1 cellular context compared by ENCODE assay signal in the genomic region with DNA sequence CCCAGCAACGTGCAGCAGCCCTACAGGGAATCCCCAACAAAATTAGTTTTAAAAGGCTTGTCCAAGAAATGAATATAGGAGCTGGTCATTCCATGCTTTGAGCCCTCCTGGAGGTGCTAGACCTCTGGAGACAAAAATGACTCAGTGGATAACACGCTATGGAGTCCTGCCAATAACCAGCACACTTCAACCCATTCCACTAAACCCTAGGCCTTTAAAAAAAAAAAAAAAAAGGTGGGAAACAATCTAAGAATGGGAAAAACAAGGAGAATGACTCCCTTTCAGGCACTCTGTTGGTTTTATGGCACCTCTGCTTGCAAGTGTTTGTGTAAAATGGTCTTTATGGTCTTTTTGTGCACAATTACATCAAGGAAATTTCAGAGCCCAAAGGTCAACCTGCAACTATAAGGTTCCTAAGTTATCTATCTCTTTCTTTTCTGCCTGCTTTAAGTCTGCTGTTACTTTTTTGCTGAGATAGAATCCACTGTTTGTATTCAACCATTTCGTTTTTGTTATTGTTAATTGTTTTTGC.
TF ChIP-seq lines count a peak whose summit lies in the region.

No MANE protein-coding gene starts in this region.

TF ChIP-seq in GM12878, 131 proteins besides CTCF, POLR2A, EP300 and RAD21:
- no peak for TF ChIP-seq CBX5 (IDR thresholded peaks at IDR 0.05; ENCODE audit: low read depth)
- TF ChIP-seq IKZF1 (conservative IDR thresholded peaks at IDR 0.05) = no peak; the same call in 1 of the 2 replicates
- no peak for TF ChIP-seq POLR2AphosphoS5 (IDR thresholded peaks at IDR 0.05; ENCODE audit: low read length)
- no peak for TF ChIP-seq SRF (IDR thresholded peaks at IDR 0.05; ENCODE audit: low read depth in 2 of 2, low read length in 2 of 2)
- no peak for TF ChIP-seq FOS (IDR thresholded peaks at IDR 0.05; ENCODE audit: borderline replicate concordance, extremely low read depth, insufficient read length)
- TF ChIP-seq, protein P1, sequence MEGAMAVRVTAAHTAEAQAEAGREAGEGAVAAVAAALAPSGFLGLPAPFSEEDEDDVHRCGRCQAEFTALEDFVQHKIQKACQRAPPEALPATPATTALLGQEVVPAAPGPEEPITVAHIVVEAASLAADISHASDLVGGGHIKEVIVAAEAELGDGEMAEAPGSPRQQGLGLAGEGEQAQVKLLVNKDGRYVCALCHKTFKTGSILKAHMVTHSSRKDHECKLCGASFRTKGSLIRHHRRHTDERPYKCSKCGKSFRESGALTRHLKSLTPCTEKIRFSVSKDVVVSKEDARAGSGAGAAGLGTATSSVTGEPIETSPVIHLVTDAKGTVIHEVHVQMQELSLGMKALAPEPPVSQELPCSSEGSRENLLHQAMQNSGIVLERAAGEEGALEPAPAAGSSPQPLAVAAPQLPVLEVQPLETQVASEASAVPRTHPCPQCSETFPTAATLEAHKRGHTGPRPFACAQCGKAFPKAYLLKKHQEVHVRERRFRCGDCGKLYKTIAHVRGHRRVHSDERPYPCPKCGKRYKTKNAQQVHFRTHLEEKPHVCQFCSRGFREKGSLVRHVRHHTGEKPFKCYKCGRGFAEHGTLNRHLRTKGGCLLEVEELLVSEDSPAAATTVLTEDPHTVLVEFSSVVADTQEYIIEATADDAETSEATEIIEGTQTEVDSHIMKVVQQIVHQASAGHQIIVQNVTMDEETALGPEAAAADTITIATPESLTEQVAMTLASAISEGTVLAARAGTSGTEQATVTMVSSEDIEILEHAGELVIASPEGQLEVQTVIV (IDR thresholded peaks at IDR 0.05; ENCODE audit: borderline replicate concordance, partially characterized antibody) = no peak
- TF ChIP-seq, protein P2, sequence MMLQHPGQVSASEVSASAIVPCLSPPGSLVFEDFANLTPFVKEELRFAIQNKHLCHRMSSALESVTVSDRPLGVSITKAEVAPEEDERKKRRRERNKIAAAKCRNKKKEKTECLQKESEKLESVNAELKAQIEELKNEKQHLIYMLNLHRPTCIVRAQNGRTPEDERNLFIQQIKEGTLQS (IDR thresholded peaks at IDR 0.05; ENCODE audit: borderline replicate concordance, extremely low read depth, low read depth, low read length) = no peak
- TF ChIP-seq, protein P3, sequence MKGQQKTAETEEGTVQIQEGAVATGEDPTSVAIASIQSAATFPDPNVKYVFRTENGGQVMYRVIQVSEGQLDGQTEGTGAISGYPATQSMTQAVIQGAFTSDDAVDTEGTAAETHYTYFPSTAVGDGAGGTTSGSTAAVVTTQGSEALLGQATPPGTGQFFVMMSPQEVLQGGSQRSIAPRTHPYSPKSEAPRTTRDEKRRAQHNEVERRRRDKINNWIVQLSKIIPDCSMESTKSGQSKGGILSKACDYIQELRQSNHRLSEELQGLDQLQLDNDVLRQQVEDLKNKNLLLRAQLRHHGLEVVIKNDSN (IDR thresholded peaks at IDR 0.05; ENCODE audit: borderline replicate concordance, extremely low read length, insufficient read depth, low read depth, low read length) = no peak
- TF ChIP-seq YBX1 (IDR thresholded peaks at IDR 0.05) = no peak
- TF ChIP-seq, protein P4, sequence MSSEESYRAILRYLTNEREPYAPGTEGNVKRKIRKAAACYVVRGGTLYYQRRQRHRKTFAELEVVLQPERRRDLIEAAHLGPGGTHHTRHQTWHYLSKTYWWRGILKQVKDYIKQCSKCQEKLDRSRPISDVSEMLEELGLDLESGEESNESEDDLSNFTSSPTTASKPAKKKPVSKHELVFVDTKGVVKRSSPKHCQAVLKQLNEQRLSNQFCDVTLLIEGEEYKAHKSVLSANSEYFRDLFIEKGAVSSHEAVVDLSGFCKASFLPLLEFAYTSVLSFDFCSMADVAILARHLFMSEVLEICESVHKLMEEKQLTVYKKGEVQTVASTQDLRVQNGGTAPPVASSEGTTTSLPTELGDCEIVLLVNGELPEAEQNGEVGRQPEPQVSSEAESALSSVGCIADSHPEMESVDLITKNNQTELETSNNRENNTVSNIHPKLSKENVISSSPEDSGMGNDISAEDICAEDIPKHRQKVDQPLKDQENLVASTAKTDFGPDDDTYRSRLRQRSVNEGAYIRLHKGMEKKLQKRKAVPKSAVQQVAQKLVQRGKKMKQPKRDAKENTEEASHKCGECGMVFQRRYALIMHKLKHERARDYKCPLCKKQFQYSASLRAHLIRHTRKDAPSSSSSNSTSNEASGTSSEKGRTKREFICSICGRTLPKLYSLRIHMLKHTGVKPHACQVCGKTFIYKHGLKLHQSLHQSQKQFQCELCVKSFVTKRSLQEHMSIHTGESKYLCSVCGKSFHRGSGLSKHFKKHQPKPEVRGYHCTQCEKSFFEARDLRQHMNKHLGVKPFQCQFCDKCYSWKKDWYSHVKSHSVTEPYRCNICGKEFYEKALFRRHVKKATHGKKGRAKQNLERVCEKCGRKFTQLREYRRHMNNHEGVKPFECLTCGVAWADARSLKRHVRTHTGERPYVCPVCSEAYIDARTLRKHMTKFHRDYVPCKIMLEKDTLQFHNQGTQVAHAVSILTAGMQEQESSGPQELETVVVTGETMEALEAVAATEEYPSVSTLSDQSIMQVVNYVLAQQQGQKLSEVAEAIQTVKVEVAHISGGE (CRISPR knock-in tag; IDR thresholded peaks at IDR 0.05) = no peak
